9 cellular contexts compared by ENCODE assay signal in genomic region chrX:136209016-136209738, GRCh38. TPM values are rescaled to one million over a fixed set of nuclear protein-coding genes. Genes with fewer than 3 reads are reported as not detected.
DNase-seq lines count a peak whose midpoint lies in the region; ATAC-seq and TF ChIP-seq lines count a peak whose summit lies in the region.
"Had no signal": no experiment of that assay in that cellular context is flagged by ENCODE, and none has a peak within 500 bp of the region (broad histone marks: within the 10 kb centered on the region; RNA-seq: fewer than 3 reads in every experiment).

No MANE protein-coding gene starts in this region.

- H3K4me3 Mint-ChIP-seq in activated CD8-positive, alpha-beta T cell treated with anti-CD3 and anti-CD28 coated beads, Interleukin-2, amount 10 ng/mL, durations not matched to agents 7 days and 5 days = no peak overlapping the region
- no peak overlapping the region for H3K4me3 Mint-ChIP-seq in progenitor cell of endocrine pancreas (ENCODE audit: low read depth)

- H3K4me1 Mint-ChIP-seq in activated CD8-positive, alpha-beta T cell treated with anti-CD3 and anti-CD28 coated beads, Interleukin-2, amount 10 ng/mL, durations not matched to agents 7 days and 5 days (ENCODE audit: low read depth) = peaks cover 11% of the 10 kb centered on the region
- H3K4me1 Mint-ChIP-seq in progenitor cell of endocrine pancreas (ENCODE audit: low read depth) = peaks cover 1% of the 10 kb centered on the region

- CTCF ChIA-PET in HEK293T (lab: Yijun Ruan, JAX) = interaction anchor here (0.5 to 2.6 kb wide), 14 partner anchors 12 to 220 kb away, joined by 3 to 21 read pairs (median 3); no protein-coding TSS in a partner anchor
- CTCF ChIA-PET in activated CD8-positive, alpha-beta T cell treated with anti-CD3 and anti-CD28 coated beads, Interleukin-2, amount 10 ng/mL, durations not matched to agents 7 days and 5 days (lab: Charles Lee) = interaction anchor here (0.6 to 2.5 kb wide), 11 partner anchors 12 to 180 kb away, joined by 3 to 34 read pairs (median 4); no protein-coding TSS in a partner anchor

- no peaks in the 10 kb centered on the region for H3K27me3 Mint-ChIP-seq in activated CD8-positive, alpha-beta T cell treated with anti-CD3 and anti-CD28 coated beads, Interleukin-2, amount 10 ng/mL, durations not matched to agents 7 days and 5 days (ENCODE audit: low read depth)
- H3K27me3 Mint-ChIP-seq in progenitor cell of endocrine pancreas = no peaks in the 10 kb centered on the region

- ATAC-seq in activated CD8-positive, alpha-beta T cell treated with anti-CD3 and anti-CD28 coated beads, Interleukin-2, amount 10 ng/mL, durations not matched to agents 7 days and 5 days = peak; percentile 61

- H3K27ac Mint-ChIP-seq in activated CD8-positive, alpha-beta T cell treated with anti-CD3 and anti-CD28 coated beads, Interleukin-2, amount 10 ng/mL, durations not matched to agents 7 days and 5 days = no peak overlapping the region
- H3K27ac Mint-ChIP-seq in progenitor cell of endocrine pancreas = no peak overlapping the region

- DNase-seq in HEK293T (ENCODE audit: extremely low spot score) = peak; percentile 69
- DNase-seq in activated CD8-positive, alpha-beta T cell treated with anti-CD3 and anti-CD28 coated beads, Interleukin-2, amount 10 ng/mL, durations not matched to agents 7 days and 5 days = peak; percentile 42
- DNase-seq in germinal center (ENCODE audit: low spot score) = peak; percentile 4
- no peak for DNase-seq in progenitor cell of endocrine pancreas (ENCODE audit: low spot score, unreplicated experiment)
- DNase-seq in COR-L47 (lab: John Stamatoyannopoulos, UW) = no peak
- DNase-seq in NCI-H2107 (lab: John Stamatoyannopoulos, UW) = no peak
- DNase-seq in NCI-H1930 (lab: John Stamatoyannopoulos, UW) = no peak

- POLR2A ChIA-PET in HEK293T (lab: Yijun Ruan, JAX) = interaction anchor here (0.8 to 1.0 kb wide), 3 partner anchors 40 to 181 kb away, joined by 3 read pairs; no protein-coding TSS in a partner anchor
- POLR2A ChIA-PET in activated CD8-positive, alpha-beta T cell treated with anti-CD3 and anti-CD28 coated beads, Interleukin-2, amount 10 ng/mL, durations not matched to agents 7 days and 5 days (lab: Charles Lee) = no interaction called here

- H3K27ac ChIP-seq in C4-2B = no peak overlapping the region
- H3K27ac ChIP-seq: epithelial cell of prostate had no signal

- H3K9me3 Mint-ChIP-seq in activated CD8-positive, alpha-beta T cell treated with anti-CD3 and anti-CD28 coated beads, Interleukin-2, amount 10 ng/mL, durations not matched to agents 7 days and 5 days (ENCODE audit: insufficient read depth) = no peaks in the 10 kb centered on the region
- peaks cover 4% of the 10 kb centered on the region for H3K9me3 Mint-ChIP-seq in progenitor cell of endocrine pancreas (ENCODE audit: low read depth)

- TF ChIP-seq CTCF in C4-2B (conservative IDR thresholded peaks at IDR 0.05) = peak; percentile 72
- TF ChIP-seq CTCF in progenitor cell of endocrine pancreas (IDR thresholded peaks at IDR 0.05; ENCODE audit: unreplicated experiment) = peak; percentile 52

- peaks cover 2% of the 10 kb centered on the region for H3K36me3 Mint-ChIP-seq in activated CD8-positive, alpha-beta T cell treated with anti-CD3 and anti-CD28 coated beads, Interleukin-2, amount 10 ng/mL, durations not matched to agents 7 days and 5 days (ENCODE audit: low read depth)
- H3K36me3 Mint-ChIP-seq in progenitor cell of endocrine pancreas (ENCODE audit: insufficient read depth) = no peaks in the 10 kb centered on the region

TF ChIP-seq in HEK293T, 16 proteins besides CTCF, POLR2A, EP300 and RAD21:
- TF ChIP-seq FOXM1 (IDR thresholded peaks at IDR 0.05; ENCODE audit: borderline replicate concordance) = no peak
- TF ChIP-seq L3MBTL2 (conservative IDR thresholded peaks at IDR 0.05) = peak; percentile 25; the same call in 1 of the 2 replicates
- no peak for TF ChIP-seq BHLHE40 (IDR thresholded peaks at IDR 0.05; ENCODE audit: borderline replicate concordance)
- TF ChIP-seq TARDBP (IDR thresholded peaks at IDR 0.05) = no peak
- TF ChIP-seq ELF4 (IDR thresholded peaks at IDR 0.05) = no peak
- no peak for TF ChIP-seq NFRKB (IDR thresholded peaks at IDR 0.05)
- no peak for TF ChIP-seq ZNF384 (IDR thresholded peaks at IDR 0.05)
- no peak for TF ChIP-seq HDGF (IDR thresholded peaks at IDR 0.05; ENCODE audit: borderline replicate concordance)
- no peak for TF ChIP-seq FOXK2 (IDR thresholded peaks at IDR 0.05)

RNA-seq across cellular contexts. Expression of gene MAP7D3, which starts 42.0 kb away (rescaled TPM):
- 10 to 100 TPM; 12.2 to 13.3 TPM for total RNA-seq in activated CD8-positive, alpha-beta T cell treated with anti-CD3 and anti-CD28 coated beads, Interleukin-2, amount 10 ng/mL, durations not matched to agents 7 days and 5 days
- 5.8 and 5.9 TPM in 2 replicates for total RNA-seq in progenitor cell of endocrine pancreas

Comparison
In these comparisons a context has a peak if more than half of its experiments do, and no peak if none do; other contexts are left out.
1. DNase-seq: peak in HEK293T (single experiment), activated CD8-positive, alpha-beta T cell treated with anti-CD3 and anti-CD28 coated beads, Interleukin-2, amount 10 ng/mL, durations not matched to agents 7 days and 5 days (single experiment) and germinal center (single experiment); none in progenitor cell of endocrine pancreas (single experiment), COR-L47 (single experiment), NCI-H2107 (single experiment) and NCI-H1930 (0 of 2).